9 cellular contexts compared by ENCODE assay signal in the genomic region with DNA sequence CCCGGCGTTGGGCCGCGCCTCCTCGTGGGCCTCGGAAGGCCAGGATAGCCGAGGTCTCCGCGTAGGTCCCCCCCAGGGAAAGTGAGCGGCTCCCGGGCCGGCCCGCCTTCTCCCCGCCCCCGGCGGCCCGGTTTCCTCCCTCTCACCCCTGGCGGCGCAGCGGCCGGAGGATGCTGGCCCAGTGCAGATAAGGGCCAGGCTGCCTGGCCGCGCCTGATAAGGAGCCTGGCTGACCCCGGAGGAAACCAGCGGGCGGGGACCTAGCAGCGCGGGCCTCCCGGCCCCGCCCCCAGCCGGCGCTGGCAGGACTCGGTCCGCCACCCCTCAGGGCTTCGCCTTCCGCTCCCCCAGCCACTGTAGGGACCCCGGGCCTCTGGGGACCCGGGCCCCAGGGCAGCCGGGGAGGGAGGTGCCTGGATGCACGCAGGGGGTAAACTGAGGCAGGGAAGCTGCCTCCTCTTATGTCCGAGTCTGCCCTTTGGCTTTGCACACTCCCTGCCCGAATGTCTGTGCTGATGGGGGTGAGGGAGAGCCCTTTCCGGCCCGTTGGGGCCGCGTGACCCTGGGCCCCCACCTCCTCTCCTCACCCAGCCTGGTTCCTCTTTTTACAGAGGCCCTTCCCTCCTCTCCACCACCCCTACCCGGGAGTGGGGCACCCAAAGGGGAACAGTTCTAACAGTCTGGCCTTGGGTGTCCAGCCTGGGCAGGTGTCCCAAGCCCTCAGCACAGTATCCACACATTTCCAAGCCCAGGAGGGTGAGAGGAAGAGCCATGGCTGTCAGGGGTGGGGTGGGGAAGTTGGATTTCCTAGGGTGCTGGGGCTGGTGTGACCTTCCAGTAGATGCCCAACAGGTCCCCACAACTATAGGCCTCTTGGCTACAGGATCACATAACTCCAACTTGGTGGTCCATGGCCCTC. TPM values are rescaled to one million over a fixed set of nuclear protein-coding genes. Genes with fewer than 3 reads are reported as not detected.
DNase-seq lines count a peak whose midpoint lies in the region; ATAC-seq and TF ChIP-seq lines count a peak whose summit lies in the region.
"Had no signal": no experiment of that assay in that cellular context is flagged by ENCODE, and none has a peak within 500 bp of the region (broad histone marks: within the 10 kb centered on the region; RNA-seq: fewer than 3 reads in every experiment).

A gene (minus strand): TSS at position 193 of the 919 bp plus-strand sequence. CDS start 1,687 bp downstream, outside the sequence.

- peak within 1 kb of the TSS; percentile 70; the same call in 1 of the 2 replicates for H3K27ac ChIP-seq in HUES6 (ENCODE audit: low read depth, low read length)
- no peak within 1 kb of the TSS for H3K27ac ChIP-seq in cardiac muscle cell
- no peak within 1 kb of the TSS for H3K27ac ChIP-seq in WERI-Rb-1

- H3K4me1 ChIP-seq in HUES6 (ENCODE audit: control insufficient read depth, insufficient read depth, low read length) (peaks cover 12% of the 10 kb centered on the region), cardiac muscle cell (ENCODE audit: low read depth) (peaks cover 7% of the 10 kb centered on the region)

- intact Hi-C loops in posterior vena cava (cut with DNase I) = no loop called here

- no peaks in the 10 kb centered on the region for H3K27me3 Mint-ChIP-seq in activated T-cell treated with anti-CD3 and anti-CD28 coated beads, Interleukin-2, amount 50 U/mL, for 4 hours (ENCODE audit: low read depth)

- peaks cover 40% of the 10 kb centered on the region for H3K4me1 Mint-ChIP-seq in activated T-cell treated with anti-CD3 and anti-CD28 coated beads, Interleukin-2, amount 50 U/mL, for 4 hours (ENCODE audit: low read depth)

- H3K36me3 Mint-ChIP-seq in activated T-cell treated with anti-CD3 and anti-CD28 coated beads, Interleukin-2, amount 50 U/mL, for 4 hours (ENCODE audit: insufficient read depth) = peaks cover 7% of the 10 kb centered on the region

- no peak for TF ChIP-seq CTCF in cardiac muscle cell (IDR thresholded peaks at IDR 0.05; ENCODE audit: low read depth, low read length)
- TF ChIP-seq CTCF in WERI-Rb-1 (IDR thresholded peaks at IDR 0.05; ENCODE audit: low read depth, low read length) = no peak

- peak; percentile 34 for ATAC-seq in GM18868 (IDR thresholded peaks at IDR 0.05; ENCODE audit: unreplicated experiment)
- ATAC-seq in activated T-cell treated with anti-CD3 and anti-CD28 coated beads, Interleukin-2, amount 50 U/mL, for 4 hours = peak; percentile 17 to 19
- ATAC-seq in HG03342 (IDR thresholded peaks at IDR 0.05; ENCODE audit: unreplicated experiment) = no peak

- H3K9me3 Mint-ChIP-seq in activated T-cell treated with anti-CD3 and anti-CD28 coated beads, Interleukin-2, amount 50 U/mL, for 4 hours = no peaks in the 10 kb centered on the region

- H3K4me3 Mint-ChIP-seq in activated T-cell treated with anti-CD3 and anti-CD28 coated beads, Interleukin-2, amount 50 U/mL, for 4 hours = peak within 1 kb of the TSS; percentile 72

- H3K36me3 ChIP-seq in HUES6 (ENCODE audit: control insufficient read depth, insufficient read depth, low read length) (peaks cover 13% of the 10 kb centered on the region), cardiac muscle cell (no peaks in the 10 kb centered on the region), WERI-Rb-1 (peaks cover 6% of the 10 kb centered on the region)

- H3K9ac ChIP-seq in HUES6 (ENCODE audit: low read length) = peak within 1 kb of the TSS; percentile 76

- no peaks in the 10 kb centered on the region for H3K9me3 ChIP-seq in HUES6 (ENCODE audit: control insufficient read depth, insufficient read depth, low read depth, low read length)
- no peaks in the 10 kb centered on the region for H3K9me3 ChIP-seq in cardiac muscle cell (ENCODE audit: low read depth)
- H3K9me3 ChIP-seq in WERI-Rb-1 (ENCODE audit: severe bottlenecking) = no peaks in the 10 kb centered on the region

- H3K27me3 ChIP-seq in HUES6 (ENCODE audit: control insufficient read depth, insufficient read depth, low read length) (peaks cover 40% of the 10 kb centered on the region), cardiac muscle cell (peaks cover 39% of the 10 kb centered on the region), WERI-Rb-1 (ENCODE audit: insufficient read depth, low read depth, severe bottlenecking) (no peaks in the 10 kb centered on the region)

- DNase-seq in AG08396 (ENCODE audit: low spot score) = peak; percentile 82
- DNase-seq in activated T-cell treated with anti-CD3 and anti-CD28 coated beads, Interleukin-2, amount 50 U/mL, for 4 hours = no peak
- DNase-seq in cardiac muscle cell (ENCODE audit: low read depth in 1 of 2, low spot score in 1 of 2) = peak; percentile 84 to 89
- DNase-seq in posterior vena cava (ENCODE audit: low spot score) = peak; percentile 94
- DNase-seq in WERI-Rb-1 = no peak

- H3K4me3 ChIP-seq in HUES6 (ENCODE audit: low read depth, low read length) (peak within 1 kb of the TSS; percentile 54), cardiac muscle cell (peak within 1 kb of the TSS; percentile 8), WERI-Rb-1 (ENCODE audit: low read depth, low read length) (no peak within 1 kb of the TSS)

RNA-seq across cellular contexts. Expression of the gene that starts here (rescaled TPM):
- total RNA-seq in activated T-cell treated with anti-CD3 and anti-CD28 coated beads, Interleukin-2, amount 50 U/mL, for 4 hours = 1 to 10 TPM; 1.9 to 3.0 (median 2.9) TPM
- total RNA-seq in cardiac muscle cell = 5.6 and 6.3 TPM in 2 replicates
- 4.3 and 4.6 TPM in 2 replicates for polyA plus RNA-seq in cardiac muscle cell
- 10 to 100 TPM in 1 of 2 donors, 1 to 10 TPM in 1; 9.8 to 13.0 TPM for total RNA-seq in posterior vena cava
- polyA plus RNA-seq: neural cell had no signal

Comparison
In these comparisons a context has a peak if more than half of its experiments do, and no peak if none do; other contexts are left out.
1. DNase-seq: peak in AG08396 (single experiment), cardiac muscle cell (2 of 2) and posterior vena cava (single experiment); none in activated T-cell treated with anti-CD3 and anti-CD28 coated beads, Interleukin-2, amount 50 U/mL, for 4 hours (single experiment) and WERI-Rb-1 (single experiment).